8 cellular contexts compared by ENCODE assay signal in the genomic region with DNA sequence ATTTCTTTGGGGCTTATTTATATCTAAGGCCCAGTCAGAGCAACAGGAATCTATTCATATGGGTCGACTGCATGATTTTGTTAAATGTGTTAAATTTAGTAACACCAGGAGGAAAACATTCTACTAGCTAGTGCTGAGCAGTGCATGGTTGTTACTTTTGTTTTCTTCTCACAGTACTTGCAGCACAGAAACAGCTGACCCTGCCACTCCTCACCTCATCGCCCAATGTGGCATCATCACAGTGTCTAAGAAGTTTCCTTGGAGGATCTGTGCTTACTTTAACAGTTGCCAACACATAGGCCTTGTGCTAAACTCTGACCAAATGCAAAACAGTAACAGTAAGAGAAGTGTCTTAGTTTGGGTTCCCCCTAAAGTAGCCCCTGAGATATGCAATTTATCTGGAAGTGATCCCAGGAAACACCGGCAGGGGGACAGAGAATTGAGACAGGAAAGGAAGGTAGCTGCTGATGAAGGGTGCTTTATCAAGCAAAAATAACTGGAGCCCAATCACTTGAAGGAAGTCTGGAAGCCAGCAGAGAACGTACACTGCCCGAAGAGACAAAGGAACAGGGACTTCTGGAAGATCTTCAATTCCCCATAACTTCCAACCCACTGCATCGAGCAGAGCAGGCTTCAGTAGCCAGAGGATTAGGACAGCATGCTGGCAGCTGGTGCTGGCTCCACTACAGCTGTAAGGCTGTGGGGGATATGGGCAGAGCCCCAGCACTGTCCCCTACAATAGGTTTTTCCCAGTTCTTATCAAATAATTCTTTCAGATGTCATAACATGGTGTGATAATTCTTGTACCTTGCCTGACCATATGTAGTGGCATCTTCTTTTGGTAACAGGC. TPM values are rescaled to one million over a fixed set of nuclear protein-coding genes. Genes with fewer than 3 reads are reported as not detected.
DNase-seq lines count a peak whose midpoint lies in the region; ATAC-seq, FAIRE-seq and TF ChIP-seq lines count a peak whose summit lies in the region.
"Had no signal": no experiment of that assay in that cellular context is flagged by ENCODE, and none has a peak within 500 bp of the region (broad histone marks: within the 10 kb centered on the region; RNA-seq: fewer than 3 reads in every experiment).

No MANE protein-coding gene starts in this region.

- peaks cover 0 to 3% of the 10 kb centered on the region in 2 experiments; a peak in 1 of 5 replicates for H3K27me3 ChIP-seq in K562 (ENCODE audit: control insufficient read depth in 2 of 2, insufficient read depth in 2 of 2, low read length in 2 of 2)
- no peaks in the 10 kb centered on the region for H3K27me3 ChIP-seq in hepatocyte
- no peaks in the 10 kb centered on the region for H3K27me3 ChIP-seq in suprapubic skin
- H3K27me3 ChIP-seq in PC-9 (ENCODE audit: insufficient read depth, low read depth) = no peaks in the 10 kb centered on the region

- H3F3A ChIP-seq in PC-9 (ENCODE audit: insufficient read depth, low read depth) = 0 out of 2 replicates have a peak, but pooled peaks cover 9% of the 10 kb centered on the region

- no peaks in the 10 kb centered on the region for H3K9me1 ChIP-seq in K562 (ENCODE audit: control insufficient read depth, insufficient read depth, low read length)

- no peak overlapping the region for H3K4me3 ChIP-seq in K562
- no peak overlapping the region for H3K4me3 ChIP-seq in hepatocyte
- no peak overlapping the region for H3K4me3 ChIP-seq in suprapubic skin
- H3K4me3 ChIP-seq in PC-9 = no peak overlapping the region

- TF ChIP-seq EP300 in K562 (IDR thresholded peaks at IDR 0.05; ENCODE audit: low read length) = no peak
- TF ChIP-seq EP300 in suprapubic skin (IDR thresholded peaks at IDR 0.05) = no peak

- no peak overlapping the region for H3K27ac ChIP-seq in K562 (ENCODE audit: extremely low read depth, low read depth, low read length)
- H3K27ac ChIP-seq in hepatocyte = no peak overlapping the region
- no peak overlapping the region for H3K27ac ChIP-seq in suprapubic skin
- H3K27ac ChIP-seq in PC-9 = no peak overlapping the region

- CTCF ChIA-PET in K562 (lab: Yijun Ruan, JAX; ENCODE audit: low intra/inter-chr PET ratio) = no interaction called here
- CTCF ChIA-PET in PC-9 (lab: Charles Lee) = no interaction called here

- H3K4me3 Mint-ChIP-seq in HFFc6 = no peak overlapping the region

- H3K36me3 Mint-ChIP-seq in HFFc6 (ENCODE audit: low read depth) = peaks cover 8% of the 10 kb centered on the region

- H3K36me3 ChIP-seq in K562 (ENCODE audit: control insufficient read depth, insufficient read depth, low read length) (no peaks in the 10 kb centered on the region), hepatocyte (replicated peaks; ENCODE audit: insufficient read depth, low read depth) (no peaks in the 10 kb centered on the region), suprapubic skin (no peaks in the 10 kb centered on the region), PC-9 (ENCODE audit: low read depth) (no peaks in the 10 kb centered on the region)

- H3K9me2 ChIP-seq in hepatocyte (replicated peaks; ENCODE audit: insufficient read depth) = no peaks in the 10 kb centered on the region
- no peaks in the 10 kb centered on the region for H3K9me2 ChIP-seq in PC-9 (ENCODE audit: insufficient read depth)

- no peak overlapping the region for H3K4me2 ChIP-seq in K562 (ENCODE audit: insufficient read depth, low read length)
- H3K4me2 ChIP-seq in hepatocyte = no peak overlapping the region
- H3K4me2 ChIP-seq in PC-9 = no peak overlapping the region

- H3K4me1 ChIP-seq in K562 (replicated peaks in 1 of 2; ENCODE audit: control insufficient read depth in 2 of 2, insufficient read depth in 2 of 2, low read length in 2 of 2) = peaks cover 7 to 8% of the 10 kb centered on the region in 2 experiments; a peak in 4 of 5 replicates
- no peaks in the 10 kb centered on the region for H3K4me1 ChIP-seq in hepatocyte (ENCODE audit: insufficient read depth)
- H3K4me1 ChIP-seq in suprapubic skin = no peaks in the 10 kb centered on the region
- peaks cover 12% of the 10 kb centered on the region for H3K4me1 ChIP-seq in PC-9 (replicated peaks; ENCODE audit: insufficient read depth)

- FAIRE-seq in K562 (lab: Jason Lieb, UNC) = no peak

- intact Hi-C loops in K562 (cut with micrococcal nuclease) (loop anchor here (5.0 kb wide), 1 partner anchor 99 kb away; no protein-coding TSS in a partner anchor), PC-9 (cut with micrococcal nuclease; ENCODE audit: unreplicated experiment) (no loop called here)

- in situ Hi-C loops in K562 (cut with MboI) = no loop called here

- peaks cover 5% of the 10 kb centered on the region; the same call in 1 of the 2 replicates for H3K27me3 Mint-ChIP-seq in HFFc6 (ENCODE audit: insufficient read depth)

- H3K79me2 ChIP-seq in K562 (ENCODE audit: control insufficient read depth, insufficient read depth, low read length) (no peaks in the 10 kb centered on the region), hepatocyte (no peaks in the 10 kb centered on the region), PC-9 (ENCODE audit: low read depth) (no peaks in the 10 kb centered on the region)

- no peak overlapping the region for H3K9ac ChIP-seq in K562 (ENCODE audit: insufficient read depth in 1 of 2, low read depth in 2 of 2, low read length in 2 of 2)

- peak; percentile 76 for TF ChIP-seq CTCF in HFFc6 (IDR thresholded peaks at IDR 0.05)
- peak; percentile 53 to 66 (median 60) for TF ChIP-seq CTCF in K562 (IDR thresholded peaks at IDR 0.05 in 2 of 3, conservative IDR thresholded peaks at IDR 0.05 in 1 of 3; ENCODE audit: insufficient read depth in 2 of 3, low read depth in 1 of 3, low read length in 3 of 3)
- TF ChIP-seq CTCF in hepatocyte (IDR thresholded peaks at IDR 0.05; ENCODE audit: poor library complexity) = peak; percentile 27
- TF ChIP-seq CTCF in suprapubic skin (IDR thresholded peaks at IDR 0.05) = peak; percentile 4 to 5
- TF ChIP-seq CTCF in PC-9 (conservative IDR thresholded peaks at IDR 0.05) = no peak

- DNase-seq in HFFc6 (no peak), K562 (ENCODE audit: extremely low read depth in 1 of 4, low spot score in 3 of 4) (peak in 3 of 4 experiments; percentile 24 to 41 (median 38)), hepatocyte (ENCODE audit: low spot score) (no peak), suprapubic skin (ENCODE audit: low spot score in 2 of 2) (no peak), PC-9 (no peak), NCI-H1930 (lab: John Stamatoyannopoulos, UW) (no peak), NCI-H1105 (lab: John Stamatoyannopoulos, UW) (no peak)
- DNase-seq: NCI-H226 had no signal

- POLR2A ChIA-PET in K562 (lab: Yijun Ruan, JAX) (interaction anchor here (0.7 to 2.7 kb wide), 3 partner anchors 13 to 25 kb away, joined by 3 to 9 read pairs (median 4); no protein-coding TSS in a partner anchor), PC-9 (lab: Charles Lee; ENCODE audit: unreplicated experiment) (no interaction called here)

- peak; percentile 5 to 56; a peak in 2 of 4 replicates for TF ChIP-seq RAD21 in K562 (CRISPR knock-in tag; conservative IDR thresholded peaks at IDR 0.05 in 1 of 2, IDR thresholded peaks at IDR 0.05 in 1 of 2)

- peak; percentile 81 for ATAC-seq in K562

- BruUV-seq in K562 (replicated peaks; lab: Mats Ljungman, UMichigan) = no TSS peak
- BruUV-seq in PC-9 (replicated peaks; lab: Mats Ljungman, UMichigan) = no TSS peak

- H3K9me3 ChIP-seq in K562 (replicated peaks; ENCODE audit: control insufficient read depth, insufficient read depth, low read depth, low read length) (peaks cover 4% of the 10 kb centered on the region; the same call in 1 of the 2 replicates), hepatocyte (ENCODE audit: low read depth) (no peaks in the 10 kb centered on the region), suprapubic skin (no peaks in the 10 kb centered on the region), PC-9 (ENCODE audit: insufficient read depth, low read depth) (no peaks in the 10 kb centered on the region)

- peaks cover 9% of the 10 kb centered on the region for H3K9me3 Mint-ChIP-seq in HFFc6

- H3K27ac Mint-ChIP-seq in HFFc6 = no peak overlapping the region

- H3K4me1 Mint-ChIP-seq in HFFc6 (ENCODE audit: low read depth) = peaks cover 7% of the 10 kb centered on the region

- H4K20me1 ChIP-seq in K562 (replicated peaks; ENCODE audit: control insufficient read depth, insufficient read depth, low read length) (no peaks in the 10 kb centered on the region), hepatocyte (ENCODE audit: insufficient read depth, poor library complexity, severe bottlenecking) (no peaks in the 10 kb centered on the region), PC-9 (ENCODE audit: insufficient read depth) (no peaks in the 10 kb centered on the region)

- H2AFZ ChIP-seq in K562 (ENCODE audit: low read depth, low read length) = peak overlapping the region; percentile 57; the same call in 1 of the 2 replicates
- H2AFZ ChIP-seq in hepatocyte = no peak overlapping the region
- no peak overlapping the region for H2AFZ ChIP-seq in PC-9

- WGBS in K562 (ENCODE audit: insufficient coverage, low coverage, missing lambda C conversion rate) = 19% methylated on average over 6 of the region's 6 CpGs
- WGBS in hepatocyte (ENCODE audit: low lambda C conversion rate, missing lambda C conversion rate) = 67% methylated on average over 6 of the region's 6 CpGs
- 48% methylated on average over 6 of the region's 6 CpGs for WGBS in suprapubic skin

- no peak for TF ChIP-seq POLR2A in K562 (conservative IDR thresholded peaks at IDR 0.05)
- no peak for TF ChIP-seq POLR2A in suprapubic skin (IDR thresholded peaks at IDR 0.05)

RNA-seq across cellular contexts. Expression of a gene that starts 36.0 kb away (rescaled TPM):
- total RNA-seq in HFFc6 (2021; fragmentation: NEBNext Ultra II Directional; extraction: Animal tissue kit (Norgen Biotek cat#: 25700)) = 1 to 10 TPM; 6.0 to 8.6 (median 6.7) TPM
- 5.5 and 12.7 TPM in 2 replicates for total RNA-seq in K562 (2011; cell fraction: chromatin; rRNA removed; ENCODE audit: low replicate concordance)
- total RNA-seq in K562 (2011; cell fraction: nucleolus; rRNA removed) = 3.6 and 3.8 TPM in 2 replicates
- total RNA-seq in K562 (2011; cell fraction: nucleoplasm; rRNA removed) = 5.5 and 6.0 TPM in 2 replicates
- total RNA-seq in K562 (2014; rRNA removed) = 2.9 and 5.7 TPM in 2 replicates
- 5.2 and 5.9 TPM in 2 replicates for total RNA-seq in K562 (2014; rRNA removed; fragmentation: Illumina TruSeq; extraction: Trizol)
- total RNA-seq in K562 (2015; rRNA removed; fragmentation: Illumina TruSeq; extraction: Trizol) = 4.6 and 4.8 TPM in 2 replicates
- total RNA-seq in K562 (2021) = 3.1 and 3.3 TPM in 2 replicates
- 2.1 and 3.2 TPM in 2 replicates for polyA plus RNA-seq in K562 (2011; rRNA removed)
- 0.95 and 0.99 TPM in 2 replicates for polyA plus RNA-seq in K562 (2011; cell fraction: cytosol; rRNA removed)
- polyA plus RNA-seq in K562 (2011; cell fraction: nucleus; rRNA removed) = 2.9 and 3.5 TPM in 2 replicates
- polyA plus RNA-seq in K562 (2012) = 1.4 and 3.2 TPM in 2 replicates
- polyA plus RNA-seq in K562 (2014; fragmentation: Illumina TruSeq; extraction: Trizol) = 3.0 and 3.7 TPM in 2 replicates
- 1 to 10 TPM; 3.4 to 5.4 TPM for polyA plus RNA-seq in K562 (2014; fragmentation: Nextera tagmentation; extraction: Ambion mirVana)
- polyA plus RNA-seq in K562 (2014; rRNA removed) = 2.9 and 3.5 TPM in 2 replicates
- polyA minus RNA-seq in K562 (2011; rRNA and poly(A)+ RNA removed) = 3.1 and 5.1 TPM in 2 replicates
- 2.3 TPM in 1 of 2 replicates, not detected in the other for polyA minus RNA-seq in K562 (2011; cell fraction: cytosol; rRNA and poly(A)+ RNA removed)
- 6.5 and 6.6 TPM in 2 replicates for polyA minus RNA-seq in K562 (2011; cell fraction: nucleus; rRNA and poly(A)+ RNA removed)
- 6.5 and 9.1 TPM in 2 replicates for total RNA-seq in hepatocyte
- polyA plus RNA-seq in hepatocyte = 3.8 and 4.2 TPM in 2 replicates
- 10 to 100 TPM; 11.7 to 21.7 (median 16.6) TPM for total RNA-seq in suprapubic skin
- 5.9 and 8.7 TPM in 2 replicates for total RNA-seq in PC-9 (2021)

Comparison
In these comparisons a context has a peak if more than half of its experiments do, and no peak if none do; other contexts are left out.
1. DNase-seq: peak in K562 (3 of 4); none in HFFc6 (single experiment), hepatocyte (single experiment), suprapubic skin (0 of 2), PC-9 (0 of 2), NCI-H1930 (0 of 2) and NCI-H1105 (single experiment).